Comparison of ENCODE assay signal across 25 cellular contexts in genomic region chr12:2532647-2533435, GRCh38.
"Had no signal": no experiment of that assay in that cellular context is flagged by ENCODE, and none has a peak within 500 bp of the region (broad histone marks: within the 10 kb centered on the region; RNA-seq: fewer than 3 reads in every experiment).

No MANE protein-coding gene starts in this region.

- H3K27me3 Mint-ChIP-seq: activated CD4-positive, alpha-beta memory T cell treated with anti-CD3 and anti-CD28 coated beads for 36 hours had no signal

- H3K27ac Mint-ChIP-seq: activated CD4-positive, alpha-beta memory T cell treated with anti-CD3 and anti-CD28 coated beads for 36 hours; activated CD4-positive, alpha-beta T cell treated with anti-CD3 and anti-CD28 coated beads, Interleukin-2, amount 10 ng/mL, durations not matched to agents 7 days and 5 days had no signal

- H3K9me3 Mint-ChIP-seq: activated CD4-positive, alpha-beta memory T cell treated with anti-CD3 and anti-CD28 coated beads for 36 hours; activated CD4-positive, alpha-beta T cell treated with anti-CD3 and anti-CD28 coated beads, Interleukin-2, amount 10 ng/mL, durations not matched to agents 7 days and 5 days; activated naive CD4-positive, alpha-beta T cell treated with anti-CD3 and anti-CD28 coated beads, Interleukin-2, amount 50 U/mL, for 72 hours; activated T-cell treated with anti-CD3 and anti-CD28 coated beads, Interleukin-2, amount 50 U/mL, for 4 hours had no signal

- ATAC-seq: activated naive CD4-positive, alpha-beta T cell treated with anti-CD3 and anti-CD28 coated beads, Interleukin-2, amount 50 U/mL, for 72 hours; activated T-cell treated with anti-CD3 and anti-CD28 coated beads, Interleukin-2, amount 50 U/mL, for 4 hours had no signal

- H3K4me3 Mint-ChIP-seq: activated CD4-positive, alpha-beta memory T cell treated with anti-CD3 and anti-CD28 coated beads for 36 hours; activated CD4-positive, alpha-beta T cell treated with anti-CD3 and anti-CD28 coated beads, Interleukin-2, amount 10 ng/mL, durations not matched to agents 7 days and 5 days; activated T-cell treated with anti-CD3 and anti-CD28 coated beads, Interleukin-2, amount 50 U/mL, for 4 hours had no signal

- H3K4me2 ChIP-seq: KMS-11, SK-N-SH had no signal

- H3K9ac ChIP-seq: KMS-11, SK-N-SH had no signal

- H3K36me3 Mint-ChIP-seq: activated CD4-positive, alpha-beta memory T cell treated with anti-CD3 and anti-CD28 coated beads for 36 hours; activated naive CD4-positive, alpha-beta T cell treated with anti-CD3 and anti-CD28 coated beads, Interleukin-2, amount 50 U/mL, for 72 hours had no signal

- H3K9me3 ChIP-seq: Peyer's patch, SJCRH30, SK-N-SH had no signal

- H3K36me3 ChIP-seq: brain microvascular endothelial cell, Peyer's patch, SJCRH30 had no signal

- DNase-seq: activated CD4-positive, alpha-beta memory T cell treated with anti-CD3 and anti-CD28 coated beads for 36 hours; activated CD4-positive, alpha-beta T cell treated with anti-CD3 and anti-CD28 coated beads, Interleukin-2, amount 10 ng/mL, durations not matched to agents 7 days and 5 days; activated CD4-positive, CD25-positive, alpha-beta regulatory T cell; activated CD8-positive, alpha-beta memory T cell treated with anti-CD3 and anti-CD28 coated beads for 24 hours; activated effector memory CD4-positive, alpha-beta T cell treated with anti-CD3 and anti-CD28 coated beads, Interleukin-2, amount 50 U/mL, for 16 hours; activated naive CD4-positive, alpha-beta T cell treated with Interleukin-2 at 50 U/mL for 16 hours; activated T-cell treated with anti-CD3 and anti-CD28 coated beads, Interleukin-2, amount 50 U/mL, for 4 hours; brain microvascular endothelial cell; NCI-H1092; NCI-H1417; NCI-H2029; NCI-H2107; NCI-H2171 treated with DMSO at 0.1 percent for 48 hours; NCI-H510A treated with DMSO at 0.1 percent for 48 hours; NCI-H69; NK-92 treated with Interleukin-12 subunit alpha and Interleukin-12 subunit beta, amount 100 ng/mL, for 24 hours; OCI-M1; Peyer's patch; Right ventricle myocardium superior; SK-N-SH had no signal

- H3K27me3 ChIP-seq: brain microvascular endothelial cell, cardiac muscle cell, Peyer's patch had no signal

- H3K4me3 ChIP-seq: cardiac muscle cell, Peyer's patch, SJCRH30 had no signal

- H3K27ac ChIP-seq: brain microvascular endothelial cell, cardiac muscle cell, KMS-11, Peyer's patch, RWPE1, SJCRH30 had no signal

- H3K4me1 ChIP-seq: SJCRH30 had no signal
